9 cellular contexts compared by ENCODE assay signal in genomic region chr3:161310649-161311423, GRCh38.
DNase-seq lines count a peak whose midpoint lies in the region; ATAC-seq and FAIRE-seq lines count a peak whose summit lies in the region.
"Had no signal": no experiment of that assay in that cellular context is flagged by ENCODE, and none has a peak within 500 bp of the region (broad histone marks: within the 10 kb centered on the region; RNA-seq: fewer than 3 reads in every experiment).

No MANE protein-coding gene starts in this region.

- FAIRE-seq in GM18507 (lab: Jason Lieb, UNC): peak; percentile 83
- FAIRE-seq: keratinocyte had no signal

- peak overlapping the region in 2 of 3 donors; percentile 2 to 67 for H3K4me3 Mint-ChIP-seq in T-cell
- H3K4me3 Mint-ChIP-seq in memory B cell: no peak overlapping the region

- H3K9me3 Mint-ChIP-seq in T-cell: peaks cover 0 to 11% (median 4%) of the 10 kb centered on the region in 3 donors
- H3K9me3 Mint-ChIP-seq in memory B cell: peaks cover 7% of the 10 kb centered on the region

- H3K4me1 Mint-ChIP-seq in T-cell (peaks cover 50 to 72% (median 70%) of the 10 kb centered on the region in 3 donors), memory B cell (peaks cover 12% of the 10 kb centered on the region)

- H3K27me3 Mint-ChIP-seq in T-cell (no peaks in the 10 kb centered on the region), memory B cell (peaks cover 6% of the 10 kb centered on the region)

- peak; percentile 22 for DNase-seq in GM18507 (ENCODE audit: extremely low spot score, insufficient read length, low read depth)
- peak; percentile 6 to 63 (median 44) for DNase-seq in T-cell
- DNase-seq in memory B cell (ENCODE audit: low spot score in 2 of 2): no peak
- no peak for DNase-seq in NCI-H1694 (lab: John Stamatoyannopoulos, UW)
- DNase-seq in EL: no peak
- DNase-seq in SIG-M5 treated with dmso at 0.1 percent for 504 hours (lab: John Stamatoyannopoulos, UW; ENCODE audit: unreplicated experiment): no peak
- no peak for DNase-seq in NCI-H187 (lab: John Stamatoyannopoulos, UW)

- ATAC-seq in HG02642 (IDR thresholded peaks at IDR 0.05; ENCODE audit: poor library complexity, unreplicated experiment): peak; percentile 80
- peak; percentile 82 to 88 (median 84) for ATAC-seq in T-cell (replicated peaks in 1 of 4)
- peak; percentile 52 for ATAC-seq in memory B cell (ENCODE audit: low read depth)

- CTCF ChIA-PET in T-cell (lab: Charles Lee): interaction anchor here in 1 of 2 donors (1.1 kb wide), 1 partner anchor 36 kb away, joined by 3 read pairs; no protein-coding TSS in a partner anchor

- H3K27ac Mint-ChIP-seq in T-cell (peak overlapping the region; percentile 56 to 87), memory B cell (peak overlapping the region; percentile 21)

- peaks cover 6% of the 10 kb centered on the region for H3K36me3 Mint-ChIP-seq in T-cell
- H3K36me3 Mint-ChIP-seq in memory B cell: peaks cover 2% of the 10 kb centered on the region

- POLR2A ChIA-PET in T-cell (lab: Charles Lee): no interaction called here

Comparison
In these comparisons a context has a peak if more than half of its experiments do, and no peak if none do; other contexts are left out.
1. DNase-seq: peak in GM18507 (single experiment) and T-cell (34 of 34); none in memory B cell (0 of 2), NCI-H1694 (single experiment), EL (single experiment), SIG-M5 treated with dmso at 0.1 percent for 504 hours (single experiment) and NCI-H187 (0 of 2).
2. Peak in every context shown above with its lines, with median percentiles within 50 percentile points of each other: ATAC-seq.